Comparison of ENCODE assay signal across 1 cellular context in the genomic region with DNA sequence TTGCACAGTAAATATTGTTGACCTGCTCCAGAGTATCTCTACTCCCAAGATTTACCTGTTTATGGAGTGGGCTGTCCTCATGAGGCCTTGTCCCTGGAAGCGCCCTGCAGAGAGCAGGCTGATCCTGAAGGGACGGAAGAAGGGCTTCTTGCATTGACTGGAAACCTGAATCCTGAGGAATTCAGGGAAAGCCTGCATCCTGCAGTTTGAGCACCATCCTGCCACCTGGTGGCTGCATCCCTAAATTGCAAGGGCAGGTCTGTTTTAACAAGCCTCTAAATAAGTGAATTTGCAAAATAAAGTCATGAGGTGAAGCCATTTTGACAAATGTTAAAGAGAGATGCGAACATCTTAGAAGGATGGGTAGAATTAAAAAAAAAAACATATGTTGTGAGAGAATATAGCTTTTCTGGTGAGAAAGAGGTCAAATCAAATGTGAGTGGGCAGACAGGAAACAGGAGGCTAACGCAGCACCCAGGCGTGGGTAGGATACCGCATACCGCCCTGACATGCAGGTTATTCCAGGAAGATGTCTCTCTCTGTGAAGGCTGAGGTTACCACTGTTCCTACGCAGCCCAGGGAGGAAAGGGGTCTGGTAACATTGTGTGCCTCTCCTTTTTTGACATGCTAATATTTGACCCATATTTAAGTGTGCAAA.
TF ChIP-seq lines count a peak whose summit lies in the region.

No MANE protein-coding gene starts in this region.

TF ChIP-seq in GM12878, 131 proteins besides CTCF, POLR2A, EP300 and RAD21 (continued from another document):
- TF ChIP-seq, protein P1, sequence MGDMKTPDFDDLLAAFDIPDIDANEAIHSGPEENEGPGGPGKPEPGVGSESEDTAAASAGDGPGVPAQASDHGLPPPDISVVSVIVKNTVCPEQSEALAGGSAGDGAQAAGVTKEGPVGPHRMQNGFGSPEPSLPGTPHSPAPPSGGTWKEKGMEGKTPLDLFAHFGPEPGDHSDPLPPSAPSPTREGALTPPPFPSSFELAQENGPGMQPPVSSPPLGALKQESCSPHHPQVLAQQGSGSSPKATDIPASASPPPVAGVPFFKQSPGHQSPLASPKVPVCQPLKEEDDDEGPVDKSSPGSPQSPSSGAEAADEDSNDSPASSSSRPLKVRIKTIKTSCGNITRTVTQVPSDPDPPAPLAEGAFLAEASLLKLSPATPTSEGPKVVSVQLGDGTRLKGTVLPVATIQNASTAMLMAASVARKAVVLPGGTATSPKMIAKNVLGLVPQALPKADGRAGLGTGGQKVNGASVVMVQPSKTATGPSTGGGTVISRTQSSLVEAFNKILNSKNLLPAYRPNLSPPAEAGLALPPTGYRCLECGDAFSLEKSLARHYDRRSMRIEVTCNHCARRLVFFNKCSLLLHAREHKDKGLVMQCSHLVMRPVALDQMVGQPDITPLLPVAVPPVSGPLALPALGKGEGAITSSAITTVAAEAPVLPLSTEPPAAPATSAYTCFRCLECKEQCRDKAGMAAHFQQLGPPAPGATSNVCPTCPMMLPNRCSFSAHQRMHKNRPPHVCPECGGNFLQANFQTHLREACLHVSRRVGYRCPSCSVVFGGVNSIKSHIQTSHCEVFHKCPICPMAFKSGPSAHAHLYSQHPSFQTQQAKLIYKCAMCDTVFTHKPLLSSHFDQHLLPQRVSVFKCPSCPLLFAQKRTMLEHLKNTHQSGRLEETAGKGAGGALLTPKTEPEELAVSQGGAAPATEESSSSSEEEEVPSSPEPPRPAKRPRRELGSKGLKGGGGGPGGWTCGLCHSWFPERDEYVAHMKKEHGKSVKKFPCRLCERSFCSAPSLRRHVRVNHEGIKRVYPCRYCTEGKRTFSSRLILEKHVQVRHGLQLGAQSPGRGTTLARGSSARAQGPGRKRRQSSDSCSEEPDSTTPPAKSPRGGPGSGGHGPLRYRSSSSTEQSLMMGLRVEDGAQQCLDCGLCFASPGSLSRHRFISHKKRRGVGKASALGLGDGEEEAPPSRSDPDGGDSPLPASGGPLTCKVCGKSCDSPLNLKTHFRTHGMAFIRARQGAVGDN (IDR thresholded peaks at IDR 0.05): no peak
- TF ChIP-seq IRF5 (IDR thresholded peaks at IDR 0.05; ENCODE audit: borderline replicate concordance) (no peak), NR2C2 (IDR thresholded peaks at IDR 0.05; ENCODE audit: borderline replicate concordance, control insufficient read depth, insufficient read length, low read depth) (no peak), CBX3 (IDR thresholded peaks at IDR 0.05; ENCODE audit: borderline replicate concordance, low read depth) (no peak), PBX3 (IDR thresholded peaks at IDR 0.05; ENCODE audit: insufficient replicate concordance, low read depth, low read length) (no peak), E4F1 (IDR thresholded peaks at IDR 0.05; ENCODE audit: borderline replicate concordance, partially characterized antibody) (no peak)
TF ChIP-seq in GM12878: peak in this region for 2.
